Comparison of ENCODE assay signal across 26 cellular contexts in genomic region chr6:39615622-39616021, GRCh38.
DNase-seq lines count a peak whose midpoint lies in the region; ATAC-seq, FAIRE-seq and TF ChIP-seq lines count a peak whose summit lies in the region.
"Had no signal": no experiment of that assay in that cellular context is flagged by ENCODE, and none has a peak within 500 bp of the region (broad histone marks: within the 10 kb centered on the region; RNA-seq: fewer than 3 reads in every experiment).

No MANE protein-coding gene starts in this region.

- no peaks in the 10 kb centered on the region for H3K4me1 ChIP-seq in GM12878 (ENCODE audit: control insufficient read depth, insufficient read depth, low read length)
- no peaks in the 10 kb centered on the region for H3K4me1 ChIP-seq in hepatocyte (ENCODE audit: insufficient read depth)
- H3K4me1 ChIP-seq: BE2C, BLaER1 had no signal

- no peak overlapping the region for H3K27ac Mint-ChIP-seq in activated T-helper 17 cell treated with anti-CD3 and anti-CD28 coated beads, Interleukin-2, amount 50 U/mL, for 72 hours
- H3K27ac Mint-ChIP-seq: CD14-positive monocyte; CD4-positive, alpha-beta memory T cell; CD4-positive, CD25-positive, alpha-beta regulatory T cell; CD8-positive, alpha-beta memory T cell had no signal

- H2AFZ ChIP-seq in GM12878 (ENCODE audit: control insufficient read depth, low read depth, low read length): no peak overlapping the region
- H2AFZ ChIP-seq in hepatocyte: no peak overlapping the region

- TF ChIP-seq POLR2A in GM12878 (IDR thresholded peaks at IDR 0.05; ENCODE audit: low read depth, low read length): no peak

- no peak for TF ChIP-seq EP300 in GM12878 (IDR thresholded peaks at IDR 0.05; ENCODE audit: borderline replicate concordance in 1 of 2, control insufficient read depth in 1 of 2, low read depth in 2 of 2, low read length in 2 of 2)

- WGBS in GM12878 (ENCODE audit: insufficient coverage, insufficient replicate concordance, low lambda C conversion rate, missing lambda C conversion rate): 0% methylated on average over 1 of the region's 1 CpG
- WGBS in hepatocyte (ENCODE audit: low lambda C conversion rate, missing lambda C conversion rate): 88% methylated on average over 1 of the region's 1 CpG

- FAIRE-seq in GM12878 (lab: Jason Lieb, UNC): no peak
- FAIRE-seq: A204.1, GM12892 had no signal

- H3K27me3 Mint-ChIP-seq in activated T-helper 17 cell treated with anti-CD3 and anti-CD28 coated beads, Interleukin-2, amount 50 U/mL, for 72 hours: peaks cover 6% of the 10 kb centered on the region
- H3K27me3 Mint-ChIP-seq: CD4-positive, alpha-beta memory T cell; CD4-positive, CD25-positive, alpha-beta regulatory T cell had no signal

- no peaks in the 10 kb centered on the region for H3K9me3 Mint-ChIP-seq in activated T-helper 17 cell treated with anti-CD3 and anti-CD28 coated beads, Interleukin-2, amount 50 U/mL, for 72 hours
- H3K9me3 Mint-ChIP-seq: CD8-positive, alpha-beta memory T cell had no signal

- H3K36me3 Mint-ChIP-seq in activated T-helper 17 cell treated with anti-CD3 and anti-CD28 coated beads, Interleukin-2, amount 50 U/mL, for 72 hours (ENCODE audit: low read depth): no peaks in the 10 kb centered on the region
- H3K36me3 Mint-ChIP-seq: CD14-positive monocyte; CD4-positive, alpha-beta memory T cell; CD4-positive, CD25-positive, alpha-beta regulatory T cell; CD8-positive, alpha-beta memory T cell had no signal

- BruUV-seq in GM12878 (replicated peaks; lab: Mats Ljungman, UMichigan): no TSS peak

- H3K27ac ChIP-seq in GM12878 (ENCODE audit: control insufficient read depth, insufficient read depth) (no peak overlapping the region), hepatocyte (peak overlapping the region; percentile 54)
- H3K27ac ChIP-seq: BLaER1 had no signal

- CTCF ChIA-PET in GM12878 (lab: Yijun Ruan, JAX): no interaction called here

- DNase-seq in M059J (ENCODE audit: low read depth) (peak; percentile 13), GM12878 (ENCODE audit: low read depth, low spot score) (no peak), hepatocyte (ENCODE audit: low spot score) (no peak), GF-D8 (lab: John Stamatoyannopoulos, UW) (no peak)
- DNase-seq: 8988T; ACHN; BE2C; C1 segment of cervical spinal cord; CD4-positive, alpha-beta memory T cell; CD4-positive, CD25-positive, alpha-beta regulatory T cell; CD8-positive, alpha-beta memory T cell; COR-L47; DMS 273 treated with DMSO at 0.1 percent for 48 hours; DMS153; DMS53; DMS79; DND-41; EL; GDM1 had no signal

- ATAC-seq in GM12878 (peak; percentile 86), GM18873 (IDR thresholded peaks at IDR 0.05; ENCODE audit: low FRiP score, unreplicated experiment) (no peak), HG02623 (IDR thresholded peaks at IDR 0.05; ENCODE audit: unreplicated experiment) (no peak)
- ATAC-seq in activated T-helper 17 cell treated with anti-CD3 and anti-CD28 coated beads, Interleukin-2, amount 50 U/mL, for 72 hours (replicated peaks): no peak

- H3K9me3 ChIP-seq in GM12878 (replicated peaks; ENCODE audit: control insufficient read depth, insufficient read depth, low read length): no peaks in the 10 kb centered on the region
- no peaks in the 10 kb centered on the region for H3K9me3 ChIP-seq in hepatocyte (ENCODE audit: low read depth)
- H3K9me3 ChIP-seq: BE2C, BLaER1 had no signal

- no peak overlapping the region for H3K4me3 ChIP-seq in GM12878
- H3K4me3 ChIP-seq in hepatocyte: no peak overlapping the region
- H3K4me3 ChIP-seq: BLaER1 had no signal

- TF ChIP-seq RAD21 in GM12878 (IDR thresholded peaks at IDR 0.05; ENCODE audit: insufficient read depth, low read depth, low read length): no peak

- H3K4me3 Mint-ChIP-seq in activated T-helper 17 cell treated with anti-CD3 and anti-CD28 coated beads, Interleukin-2, amount 50 U/mL, for 72 hours: no peak overlapping the region
- H3K4me3 Mint-ChIP-seq: CD14-positive monocyte; CD4-positive, alpha-beta memory T cell; CD4-positive, CD25-positive, alpha-beta regulatory T cell; CD8-positive, alpha-beta memory T cell had no signal

- H4K20me1 ChIP-seq in GM12878 (ENCODE audit: control insufficient read depth, insufficient read depth): no peaks in the 10 kb centered on the region
- no peaks in the 10 kb centered on the region for H4K20me1 ChIP-seq in hepatocyte (ENCODE audit: insufficient read depth, poor library complexity, severe bottlenecking)
- H4K20me1 ChIP-seq: BLaER1 had no signal

- H3K9ac ChIP-seq in GM12878 (ENCODE audit: control insufficient read depth, insufficient read depth, low read length): no peak overlapping the region
- H3K9ac ChIP-seq: BLaER1 had no signal

- POLR2A ChIA-PET in GM12878 (lab: Charles Lee): no interaction called here

- no peaks in the 10 kb centered on the region for H3K4me1 Mint-ChIP-seq in activated T-helper 17 cell treated with anti-CD3 and anti-CD28 coated beads, Interleukin-2, amount 50 U/mL, for 72 hours
- H3K4me1 Mint-ChIP-seq: CD14-positive monocyte; CD4-positive, alpha-beta memory T cell; CD4-positive, CD25-positive, alpha-beta regulatory T cell; CD8-positive, alpha-beta memory T cell had no signal

- H3K36me3 ChIP-seq in GM12878 (ENCODE audit: control insufficient read depth in 2 of 2, insufficient read depth in 2 of 2, low read length in 1 of 2): no peaks in the 10 kb centered on the region; a peak in 1 of 4 replicates
- H3K36me3 ChIP-seq in hepatocyte (replicated peaks; ENCODE audit: insufficient read depth, low read depth): no peaks in the 10 kb centered on the region
- H3K36me3 ChIP-seq: BE2C, BLaER1 had no signal

- H3K9me2 ChIP-seq in hepatocyte (replicated peaks; ENCODE audit: insufficient read depth): no peaks in the 10 kb centered on the region

- H3K27me3 ChIP-seq in GM12878 (replicated peaks in 1 of 2; ENCODE audit: control insufficient read depth in 2 of 2, insufficient read depth in 2 of 2, low read length in 1 of 2) (no peaks in the 10 kb centered on the region), hepatocyte (no peaks in the 10 kb centered on the region)
- H3K27me3 ChIP-seq: BLaER1 had no signal

- in situ Hi-C loops in GM12878 (cut with MboI): no loop called here

- RAD21 ChIA-PET in GM12878 (lab: Charles Lee; ENCODE audit: unreplicated experiment): interaction anchor here (1.4 kb wide), 1 partner anchor 81 kb away, joined by 3 read pairs; no protein-coding TSS in a partner anchor

- no peak overlapping the region for H3K4me2 ChIP-seq in GM12878 (ENCODE audit: control insufficient read depth, insufficient read depth)
- H3K4me2 ChIP-seq in hepatocyte: no peak overlapping the region
- H3K4me2 ChIP-seq: BLaER1 had no signal

- TF ChIP-seq CTCF in GM12878 (IDR thresholded peaks at IDR 0.05 in 2 of 3, conservative IDR thresholded peaks at IDR 0.05 in 1 of 3; ENCODE audit: control insufficient read depth in 2 of 3, extremely low read depth in 1 of 3, insufficient read depth in 1 of 3, low read depth in 3 of 3, low read length in 3 of 3) (no peak), hepatocyte (IDR thresholded peaks at IDR 0.05; ENCODE audit: poor library complexity) (no peak)

- no peaks in the 10 kb centered on the region for H3K79me2 ChIP-seq in GM12878 (ENCODE audit: control insufficient read depth, insufficient read depth, low read length)
- H3K79me2 ChIP-seq in hepatocyte: no peaks in the 10 kb centered on the region

- intact Hi-C loops in GM12878 (cut with micrococcal nuclease; ENCODE audit: unreplicated experiment): no loop called here

- SMC1A ChIA-PET in GM12878 (lab: Charles Lee; ENCODE audit: uncharacterized antibody, unreplicated experiment): interaction anchor here (1.0 to 1.3 kb wide), 3 partner anchors 61 to 275 kb away, joined by 3 read pairs; no protein-coding TSS in a partner anchor

TF ChIP-seq in GM12878, 131 proteins besides CTCF, POLR2A, EP300 and RAD21 (continues in another document):
- TF ChIP-seq POLR2AphosphoS5 (IDR thresholded peaks at IDR 0.05; ENCODE audit: low read length): no peak
- 0 out of 2 replicates have a peak, but pooled peaks have one; percentile 16 for TF ChIP-seq ATF7 (IDR thresholded peaks at IDR 0.05; ENCODE audit: low read depth)
- no peak for TF ChIP-seq CREB1 (IDR thresholded peaks at IDR 0.05; ENCODE audit: low read depth)
- 0 out of 2 replicates have a peak, but pooled peaks have one; percentile 17 for TF ChIP-seq IKZF1 (conservative IDR thresholded peaks at IDR 0.05)
- 0 out of 4 replicates have a peak, but pooled peaks of 1 of the 2 experiments have one; percentile 19 for TF ChIP-seq IKZF2 (IDR thresholded peaks at IDR 0.05)
- no peak for TF ChIP-seq TAF1 (IDR thresholded peaks at IDR 0.05; ENCODE audit: borderline replicate concordance, low read depth, low read length)
- no peak for TF ChIP-seq BCL11A (IDR thresholded peaks at IDR 0.05; ENCODE audit: low read depth, low read length)
- TF ChIP-seq NR2F1 (conservative IDR thresholded peaks at IDR 0.05): no peak
- TF ChIP-seq GABPA (IDR thresholded peaks at IDR 0.05; ENCODE audit: low read depth): no peak
- no peak for TF ChIP-seq HDGF (IDR thresholded peaks at IDR 0.05)
- no peak for TF ChIP-seq E2F8 (IDR thresholded peaks at IDR 0.05; ENCODE audit: low read depth, partially characterized antibody)
- no peak for TF ChIP-seq HDAC6 (IDR thresholded peaks at IDR 0.05; ENCODE audit: unreplicated experiment)
- no peak for TF ChIP-seq SRF (IDR thresholded peaks at IDR 0.05; ENCODE audit: low read depth in 2 of 2, low read length in 2 of 2)
- TF ChIP-seq CEBPB (IDR thresholded peaks at IDR 0.05; ENCODE audit: borderline replicate concordance in 1 of 2, low read depth in 2 of 2, low read length in 2 of 2): no peak
- no peak for TF ChIP-seq SMARCA5 (IDR thresholded peaks at IDR 0.05)
- 0 out of 2 replicates have a peak, but pooled peaks have one; percentile 14 for TF ChIP-seq MTA2 (IDR thresholded peaks at IDR 0.05; ENCODE audit: low read depth)
